Comparison of ENCODE assay signal across 20 cellular contexts in the genomic region with DNA sequence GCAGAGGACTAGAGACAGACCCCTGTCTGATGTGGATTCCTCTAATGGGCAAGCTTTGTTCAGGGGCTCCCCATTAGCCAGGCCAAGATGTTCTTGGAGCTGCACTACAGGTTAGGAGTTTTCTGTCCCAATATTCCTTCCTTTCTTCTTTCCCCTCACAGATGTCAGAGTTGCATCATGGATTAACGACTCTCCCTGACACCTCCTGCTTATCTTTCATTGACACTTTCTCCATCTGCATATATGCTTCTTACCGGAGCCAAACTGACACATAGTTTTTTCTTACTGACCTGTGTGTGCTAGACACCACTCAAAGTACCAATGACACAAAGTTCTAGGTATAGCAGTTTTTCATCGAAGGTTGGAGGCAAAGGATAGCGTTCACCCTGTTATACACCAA.
A peak's percentile ranks its signal among the peaks of the same experiment; 100 is the strongest.
DNase-seq lines count a peak whose midpoint lies in the region; ATAC-seq, FAIRE-seq and TF ChIP-seq lines count a peak whose summit lies in the region.
"Had no signal": no experiment of that assay in that cellular context is flagged by ENCODE, and none has a peak within 500 bp of the region (broad histone marks: within the 10 kb centered on the region; RNA-seq: fewer than 3 reads in every experiment).

No MANE protein-coding gene starts in this region.

- TF ChIP-seq RAD21 in A549 (conservative IDR thresholded peaks at IDR 0.05 in 1 of 2, IDR thresholded peaks at IDR 0.05 in 1 of 2): no peak
- no peak for TF ChIP-seq RAD21 in K562 (CRISPR knock-in tag; conservative IDR thresholded peaks at IDR 0.05 in 1 of 2, IDR thresholded peaks at IDR 0.05 in 1 of 2)

- H3K9me3 ChIP-seq in A549 (no peaks in the 10 kb centered on the region), K562 (replicated peaks; ENCODE audit: control insufficient read depth, insufficient read depth, low read depth, low read length) (no peaks in the 10 kb centered on the region)
- H3K9me3 ChIP-seq: Caco-2 had no signal

- POLR2A ChIA-PET in A549 (lab: Yijun Ruan, JAX) (no interaction called here), K562 (lab: Yijun Ruan, JAX) (no interaction called here)

- H3K4me1 ChIP-seq in A549: no peaks in the 10 kb centered on the region
- peaks cover 0 to 12% of the 10 kb centered on the region in 2 experiments; a peak in 3 of 5 replicates for H3K4me1 ChIP-seq in K562 (replicated peaks in 1 of 2; ENCODE audit: control insufficient read depth in 2 of 2, insufficient read depth in 2 of 2, low read length in 2 of 2)
- H3K4me1 ChIP-seq: BLaER1 treated with 17β-estradiol and CSF1 and Interleukin-3, amounts not matched to agents 10 nM and 100 nM; Caco-2 had no signal

- H3K27ac ChIP-seq in A549: no peak overlapping the region
- no peak overlapping the region; the same call in 2 of the 3 replicates for H3K27ac ChIP-seq in K562 (ENCODE audit: extremely low read depth, low read depth, low read length)
- H3K27ac ChIP-seq: BLaER1 treated with 17β-estradiol and CSF1 and Interleukin-3, amounts not matched to agents 10 nM and 100 nM; C4-2B had no signal

- TF ChIP-seq CTCF in A549 (IDR thresholded peaks at IDR 0.05) (no peak), K562 (IDR thresholded peaks at IDR 0.05 in 2 of 3, conservative IDR thresholded peaks at IDR 0.05 in 1 of 3; ENCODE audit: insufficient read depth in 2 of 3, low read depth in 1 of 3, low read length in 3 of 3) (no peak)

- DNase-seq in A549 (ENCODE audit: low read depth in 1 of 2, low spot score in 1 of 2) (no peak), OCI-M1 (lab: John Stamatoyannopoulos, UW) (peak; percentile 3), K562 (ENCODE audit: extremely low read depth in 1 of 4, low spot score in 3 of 4) (peak in 2 of 4 experiments; percentile 4 to 8), RKO (ENCODE audit: low spot score) (no peak)
- DNase-seq: 8988T; AML-193; Caco-2; Calu3; CD4-positive, alpha-beta T cell; CD8-positive, alpha-beta T cell; DMS79 treated with DMSO at 0.1 percent for 48 hours; GF-D8 had no signal

- no peaks in the 10 kb centered on the region for H3K36me3 ChIP-seq in K562 (ENCODE audit: control insufficient read depth, insufficient read depth, low read length)
- H3K36me3 ChIP-seq: BLaER1 treated with 17β-estradiol and CSF1 and Interleukin-3, amounts not matched to agents 10 nM and 100 nM had no signal

- H3K4me2 ChIP-seq in A549 (no peak overlapping the region), K562 (ENCODE audit: insufficient read depth, low read length) (peak overlapping the region; percentile 49; the same call in 1 of the 2 replicates)
- H3K4me2 ChIP-seq: BLaER1 treated with 17β-estradiol and CSF1 and Interleukin-3, amounts not matched to agents 10 nM and 100 nM had no signal

- FAIRE-seq in A549 (lab: Jason Lieb, UNC): peak; percentile 98
- FAIRE-seq in K562 (lab: Jason Lieb, UNC): no peak
- FAIRE-seq: A204.1, D721Med, G401.6, GM12891 had no signal

- 72% methylated on average over 4 of the region's 4 CpGs for WGBS in A549 (ENCODE audit: missing lambda C conversion rate)
- 0% methylated on average over 4 of the region's 4 CpGs for WGBS in K562 (ENCODE audit: insufficient coverage, low coverage, missing lambda C conversion rate)

- intact Hi-C loops in K562 (cut with micrococcal nuclease): no loop called here

- H3K9ac ChIP-seq in K562 (ENCODE audit: insufficient read depth in 1 of 2, low read depth in 2 of 2, low read length in 2 of 2): no peak overlapping the region; a peak in 1 of 4 replicates
- H3K9ac ChIP-seq: BLaER1 treated with 17β-estradiol and CSF1 and Interleukin-3, amounts not matched to agents 10 nM and 100 nM had no signal

- CTCF ChIA-PET in A549 (lab: Yijun Ruan, JAX) (no interaction called here), K562 (lab: Yijun Ruan, JAX; ENCODE audit: low intra/inter-chr PET ratio) (no interaction called here)

- 0 out of 2 replicates have a peak overlapping the region, but pooled peaks have one; percentile 39 for H2AFZ ChIP-seq in K562 (ENCODE audit: low read depth, low read length)

- TF ChIP-seq EP300 in A549 (IDR thresholded peaks at IDR 0.05): no peak
- peak; percentile 74 for TF ChIP-seq EP300 in K562 (IDR thresholded peaks at IDR 0.05; ENCODE audit: low read length)

- TF ChIP-seq POLR2A in A549 (IDR thresholded peaks at IDR 0.05; ENCODE audit: low read length): no peak
- TF ChIP-seq POLR2A in K562 (conservative IDR thresholded peaks at IDR 0.05): no peak

- no peaks in the 10 kb centered on the region for H3K9me1 ChIP-seq in K562 (ENCODE audit: control insufficient read depth, insufficient read depth, low read length)

- ATAC-seq in A549 (no peak), K562 (peak; percentile 86), HG03457 (IDR thresholded peaks at IDR 0.05; ENCODE audit: unreplicated experiment) (no peak), GM18907 (IDR thresholded peaks at IDR 0.05; ENCODE audit: unreplicated experiment) (no peak)
- ATAC-seq: CD8-positive, alpha-beta T cell had no signal

- no peaks in the 10 kb centered on the region for H3K79me2 ChIP-seq in K562 (ENCODE audit: control insufficient read depth, insufficient read depth, low read length)

- in situ Hi-C loops in K562 (cut with MboI): no loop called here

- H3K4me3 ChIP-seq in A549 (no peak overlapping the region), K562 (no peak overlapping the region)
- H3K4me3 ChIP-seq: BLaER1 treated with 17β-estradiol and CSF1 and Interleukin-3, amounts not matched to agents 10 nM and 100 nM had no signal

- BruUV-seq in K562 (replicated peaks; lab: Mats Ljungman, UMichigan): no TSS peak

- H3K27me3 ChIP-seq in K562 (ENCODE audit: control insufficient read depth in 2 of 2, insufficient read depth in 2 of 2, low read length in 2 of 2): no peaks in the 10 kb centered on the region

- H4K20me1 ChIP-seq in K562 (replicated peaks; ENCODE audit: control insufficient read depth, insufficient read depth, low read length): no peaks in the 10 kb centered on the region
- H4K20me1 ChIP-seq: BLaER1 treated with 17β-estradiol and CSF1 and Interleukin-3, amounts not matched to agents 10 nM and 100 nM had no signal

TF ChIP-seq in A549, 52 proteins besides CTCF, POLR2A, EP300 and RAD21 (continues in another document):
- TF ChIP-seq MAFK (IDR thresholded peaks at IDR 0.05; ENCODE audit: partially characterized antibody) (no peak), FOSL2 (IDR thresholded peaks at IDR 0.05) (no peak), FOSL2 (CRISPR knock-in tag; IDR thresholded peaks at IDR 0.05) (no peak), TFCP2L1 (CRISPR knock-in tag; IDR thresholded peaks at IDR 0.05) (no peak), CBX2 (IDR thresholded peaks at IDR 0.05; ENCODE audit: borderline replicate concordance, low read depth) (no peak), ZNF302 (CRISPR knock-in tag; IDR thresholded peaks at IDR 0.05) (no peak), MYC (IDR thresholded peaks at IDR 0.05; ENCODE audit: borderline replicate concordance, low read length) (no peak), EHMT2 (IDR thresholded peaks at IDR 0.05; ENCODE audit: low read depth) (no peak), HOXB5 (CRISPR knock-in tag; IDR thresholded peaks at IDR 0.05) (no peak)
- TF ChIP-seq, protein P1, sequence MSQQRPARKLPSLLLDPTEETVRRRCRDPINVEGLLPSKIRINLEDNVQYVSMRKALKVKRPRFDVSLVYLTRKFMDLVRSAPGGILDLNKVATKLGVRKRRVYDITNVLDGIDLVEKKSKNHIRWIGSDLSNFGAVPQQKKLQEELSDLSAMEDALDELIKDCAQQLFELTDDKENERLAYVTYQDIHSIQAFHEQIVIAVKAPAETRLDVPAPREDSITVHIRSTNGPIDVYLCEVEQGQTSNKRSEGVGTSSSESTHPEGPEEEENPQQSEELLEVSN (IDR thresholded peaks at IDR 0.05; ENCODE audit: borderline replicate concordance, low read depth): no peak
- TF ChIP-seq, protein P2, sequence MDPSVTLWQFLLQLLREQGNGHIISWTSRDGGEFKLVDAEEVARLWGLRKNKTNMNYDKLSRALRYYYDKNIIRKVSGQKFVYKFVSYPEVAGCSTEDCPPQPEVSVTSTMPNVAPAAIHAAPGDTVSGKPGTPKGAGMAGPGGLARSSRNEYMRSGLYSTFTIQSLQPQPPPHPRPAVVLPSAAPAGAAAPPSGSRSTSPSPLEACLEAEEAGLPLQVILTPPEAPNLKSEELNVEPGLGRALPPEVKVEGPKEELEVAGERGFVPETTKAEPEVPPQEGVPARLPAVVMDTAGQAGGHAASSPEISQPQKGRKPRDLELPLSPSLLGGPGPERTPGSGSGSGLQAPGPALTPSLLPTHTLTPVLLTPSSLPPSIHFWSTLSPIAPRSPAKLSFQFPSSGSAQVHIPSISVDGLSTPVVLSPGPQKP (IDR thresholded peaks at IDR 0.05; ENCODE audit: low read depth, low read length): no peak

TF ChIP-seq in K562, 482 proteins besides CTCF, POLR2A, EP300 and RAD21 (continues in another document):
- 0 out of 2 replicates have a peak, but pooled peaks have one; percentile 30 for TF ChIP-seq DPF2 (IDR thresholded peaks at IDR 0.05)
- no peak for TF ChIP-seq CREBBP (IDR thresholded peaks at IDR 0.05; ENCODE audit: low read depth, low read length)
- TF ChIP-seq, protein P3, sequence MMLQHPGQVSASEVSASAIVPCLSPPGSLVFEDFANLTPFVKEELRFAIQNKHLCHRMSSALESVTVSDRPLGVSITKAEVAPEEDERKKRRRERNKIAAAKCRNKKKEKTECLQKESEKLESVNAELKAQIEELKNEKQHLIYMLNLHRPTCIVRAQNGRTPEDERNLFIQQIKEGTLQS (IDR thresholded peaks at IDR 0.05): peak; percentile 84
- TF ChIP-seq, protein P3 (CRISPR knock-in tag; conservative IDR thresholded peaks at IDR 0.05): no peak
